In the genomic region with DNA sequence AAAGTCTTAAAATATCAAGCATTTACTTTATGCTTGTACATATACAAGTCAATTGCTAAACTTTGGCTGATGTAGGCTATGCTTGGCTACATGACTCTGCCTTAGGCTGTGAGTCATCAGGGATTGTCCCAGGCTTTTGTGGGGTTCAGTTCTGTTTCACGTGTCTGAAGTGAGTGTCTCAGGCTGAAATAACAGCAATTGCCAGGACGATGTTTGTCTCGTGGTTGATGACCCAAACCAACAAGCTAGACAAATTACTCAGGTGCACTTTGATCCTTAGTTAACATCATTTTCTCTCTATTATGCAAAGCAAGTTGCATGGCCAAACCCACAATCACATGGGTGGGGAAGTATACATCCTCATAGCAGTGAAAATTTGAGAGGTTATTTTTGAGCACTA, we compare ENCODE assay signal across 16 cellular contexts.
DNase-seq lines count a peak whose midpoint lies in the region; ATAC-seq and TF ChIP-seq lines count a peak whose summit lies in the region.
"Had no signal": no experiment of that assay in that cellular context is flagged by ENCODE, and none has a peak within 500 bp of the region (broad histone marks: within the 10 kb centered on the region; RNA-seq: fewer than 3 reads in every experiment).

No MANE protein-coding gene starts in this region.

- no peak overlapping the region for H3K4me3 ChIP-seq in AG04450 (ENCODE audit: low read depth, low read length)

- CTCF ChIA-PET in AG04450 (lab: Charles Lee), result no interaction called here

- TF ChIP-seq CTCF in AG04450 (IDR thresholded peaks at IDR 0.05; ENCODE audit: low read depth, low read length), result no peak

- no peaks in the 10 kb centered on the region for H3K9me3 ChIP-seq in AG04450 (ENCODE audit: control insufficient read depth, insufficient read depth, low read length)
- H3K9me3 ChIP-seq: BE2C had no signal

- H3K27ac ChIP-seq in AG04450 (ENCODE audit: low read depth, low read length) (no peak overlapping the region), epithelial cell of prostate (no peak overlapping the region)
- H3K27ac ChIP-seq: VCaP had no signal

- POLR2A ChIA-PET in AG04450 (lab: Yijun Ruan, JAX), result interaction anchor here (0.6 kb wide), 1 partner anchor 109 kb away, joined by 14 read pairs; no protein-coding TSS in a partner anchor

- peak; percentile 16 for DNase-seq in AG04450 (ENCODE audit: low read depth, low spot score)
- DNase-seq in NCI-H69 (lab: John Stamatoyannopoulos, UW), result peak; percentile 47
- peak; percentile 58 for DNase-seq in epithelial cell of prostate (ENCODE audit: low read depth, low spot score)
- DNase-seq in middle frontal gyrus (ENCODE audit: extremely low spot score, low spot score), result no peak
- DNase-seq in epidermal melanocyte (ENCODE audit: insufficient read length, low spot score), result no peak
- DNase-seq: activated CD8-positive, alpha-beta memory T cell treated with anti-CD3 and anti-CD28 coated beads, Interleukin-2, amount 50 U/mL, for 4 hours; amniotic stem cell; BE2C; NCI-H1105; NCI-H446; posterior cingulate gyrus; stimulated activated CD4-positive, alpha-beta T cell treated with anti-CD3 and anti-CD28 coated beads, Interleukin-2, amount 100 ng/mL, for 48 hours had no signal

- peak; percentile 63 for ATAC-seq in GM21786 (IDR thresholded peaks at IDR 0.05; ENCODE audit: unreplicated experiment)
- no peak for ATAC-seq in GM18861 (IDR thresholded peaks at IDR 0.05; ENCODE audit: unreplicated experiment)
- ATAC-seq in GM21528 (IDR thresholded peaks at IDR 0.05; ENCODE audit: low FRiP score, unreplicated experiment), result no peak

- H3K27me3 ChIP-seq in AG04450 (ENCODE audit: control insufficient read depth, insufficient read depth, low read length), result no peaks in the 10 kb centered on the region
- H3K27me3 ChIP-seq: BE2C had no signal

Comparison
In these comparisons a context has a peak if more than half of its experiments do, and no peak if none do; other contexts are left out.
1. DNase-seq: peak in AG04450 (single experiment), NCI-H69 (single experiment) and epithelial cell of prostate (single experiment); none in middle frontal gyrus (single experiment) and epidermal melanocyte (single experiment).